ENCODE assay signal across 9 cellular contexts in genomic region chr5:2610986-2611385, GRCh38.
"Had no signal": no experiment of that assay in that cellular context is flagged by ENCODE, and none has a peak within 500 bp of the region (broad histone marks: within the 10 kb centered on the region; RNA-seq: fewer than 3 reads in every experiment).

No MANE protein-coding gene starts in this region.

- H3K9ac ChIP-seq: GM23248 had no signal

- DNase-seq: GM23248, GOT3, H7, H9, HCEC 1CT, HFFc6 had no signal

- H3K4me1 ChIP-seq: HAP-1 had no signal

- H3K36me3 ChIP-seq: HAP-1 had no signal

- H3K27ac ChIP-seq: GM23248 had no signal

- H3K4me2 ChIP-seq: GM23338 had no signal

- ATAC-seq: GM23338, HCT116 had no signal

- H2AFZ ChIP-seq: GM23248, GM23338 had no signal

- H3K4me3 ChIP-seq: GM23248, GM23338, HAP-1 had no signal

- H3K9me3 ChIP-seq: HAP-1 had no signal
